In the genomic region with DNA sequence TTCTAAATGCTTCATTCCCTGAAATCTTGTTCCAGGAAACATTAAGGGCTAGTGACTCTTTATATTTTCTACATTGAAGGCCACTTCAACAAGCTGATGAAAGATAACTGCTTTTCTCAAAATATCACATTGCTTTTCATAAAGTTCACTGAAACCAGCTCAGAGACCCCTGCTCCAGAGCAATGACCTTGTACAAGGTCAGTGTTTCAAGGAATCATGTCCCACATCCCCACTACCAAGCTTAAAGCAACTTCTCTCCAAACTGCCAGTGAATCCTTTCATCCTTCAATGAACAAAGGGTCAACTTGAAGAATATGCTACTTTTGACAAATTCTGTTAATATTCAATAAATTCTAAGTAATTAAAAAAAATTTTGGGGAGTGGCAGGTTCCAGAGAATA, we compare ENCODE assay signal across 12 cellular contexts. TPM values are rescaled to one million over a fixed set of nuclear protein-coding genes. Genes with fewer than 3 reads are reported as not detected.
DNase-seq lines count a peak whose midpoint lies in the region; ATAC-seq and TF ChIP-seq lines count a peak whose summit lies in the region.
"Had no signal": no experiment of that assay in that cellular context is flagged by ENCODE, and none has a peak within 500 bp of the region (broad histone marks: within the 10 kb centered on the region; RNA-seq: fewer than 3 reads in every experiment).

No MANE protein-coding gene starts in this region.

- no peaks in the 10 kb centered on the region for H3K9me3 Mint-ChIP-seq in activated CD4-positive, alpha-beta T cell treated with anti-CD3 and anti-CD28 coated beads, Interleukin-2, amount 10 ng/mL, durations not matched to agents 7 days and 5 days
- no peaks in the 10 kb centered on the region for H3K9me3 Mint-ChIP-seq in stimulated activated effector memory CD8-positive, alpha-beta T cell treated with anti-CD3 and anti-CD28 coated beads, Interleukin-12 subunit alpha, Interleukin-12 subunit beta, amount 100 ng/mL, for 72 hours

- peak overlapping the region; percentile 76 for H3K27ac Mint-ChIP-seq in activated CD4-positive, alpha-beta T cell treated with anti-CD3 and anti-CD28 coated beads, Interleukin-2, amount 10 ng/mL, durations not matched to agents 7 days and 5 days
- peak overlapping the region; percentile 90 for H3K27ac Mint-ChIP-seq in stimulated activated effector memory CD8-positive, alpha-beta T cell treated with anti-CD3 and anti-CD28 coated beads, Interleukin-12 subunit alpha, Interleukin-12 subunit beta, amount 100 ng/mL, for 72 hours

- no peaks in the 10 kb centered on the region for H3K27me3 ChIP-seq in dorsolateral prefrontal cortex

- peak overlapping the region; percentile 79 for H3K27ac ChIP-seq in RWPE1
- H3K27ac ChIP-seq in dorsolateral prefrontal cortex: peak overlapping the region; percentile 63 to 96 (median 90)
- H3K27ac ChIP-seq: A549 had no signal

- intact Hi-C loops in dorsolateral prefrontal cortex (cut with DNase I): loop anchor here in 1 of 2 donors (5.0 kb wide), 1 partner anchor 74 kb away; the partner anchor contains the start of gene PAIP2

- TF ChIP-seq CTCF in RWPE1 (conservative IDR thresholded peaks at IDR 0.05; ENCODE audit: low read depth) (no peak), dorsolateral prefrontal cortex (IDR thresholded peaks at IDR 0.05 in 54 of 56, conservative IDR thresholded peaks at IDR 0.05 in 2 of 56; ENCODE audit: low read depth in 1 of 56, partially characterized antibody in 56 of 56) (no peak)

- ATAC-seq in stimulated activated effector memory CD8-positive, alpha-beta T cell treated with anti-CD3 and anti-CD28 coated beads, Interleukin-12 subunit alpha, Interleukin-12 subunit beta, amount 100 ng/mL, for 72 hours: no peak
- ATAC-seq: A549 had no signal

- H3K4me1 Mint-ChIP-seq in activated CD4-positive, alpha-beta T cell treated with anti-CD3 and anti-CD28 coated beads, Interleukin-2, amount 10 ng/mL, durations not matched to agents 7 days and 5 days: peaks cover 58% of the 10 kb centered on the region
- H3K4me1 Mint-ChIP-seq in stimulated activated effector memory CD8-positive, alpha-beta T cell treated with anti-CD3 and anti-CD28 coated beads, Interleukin-12 subunit alpha, Interleukin-12 subunit beta, amount 100 ng/mL, for 72 hours: peaks cover 44% of the 10 kb centered on the region

- DNase-seq in activated CD4-positive, alpha-beta T cell treated with anti-CD3 and anti-CD28 coated beads, Interleukin-2, amount 10 ng/mL, durations not matched to agents 7 days and 5 days: no peak
- DNase-seq in activated CD4-positive, alpha-beta T cell treated with anti-CD3 and anti-CD28 coated beads for 1 hour: no peak
- DNase-seq in RWPE1 (ENCODE audit: low spot score) (no peak), dorsolateral prefrontal cortex (no peak), AML-193 (lab: John Stamatoyannopoulos, UW) (no peak), NCI-H2196 (lab: John Stamatoyannopoulos, UW; ENCODE audit: unreplicated experiment) (no peak)
- DNase-seq in stimulated activated effector memory CD8-positive, alpha-beta T cell treated with anti-CD3 and anti-CD28 coated beads, Interleukin-12 subunit alpha, Interleukin-12 subunit beta, amount 100 ng/mL, for 72 hours (ENCODE audit: low spot score in 2 of 2): no peak
- DNase-seq in stimulated activated CD4-positive, alpha-beta T cell treated with anti-CD3 and anti-CD28 coated beads, Interleukin-15, amount 100 ng/mL, for 24 hours: no peak
- DNase-seq: stimulated activated CD4-positive, alpha-beta T cell treated with anti-CD3 and anti-CD28 coated beads, Interleukin-2, amount 100 ng/mL, for 24 hours had no signal

- peak overlapping the region in 3 of 59 donors; percentile 12 to 33 (median 19) for H3K4me3 ChIP-seq in dorsolateral prefrontal cortex
- H3K4me3 ChIP-seq: A549 had no signal

- peaks cover 5% of the 10 kb centered on the region for H3K36me3 Mint-ChIP-seq in activated CD4-positive, alpha-beta T cell treated with anti-CD3 and anti-CD28 coated beads, Interleukin-2, amount 10 ng/mL, durations not matched to agents 7 days and 5 days (ENCODE audit: low read depth)
- peaks cover 70% of the 10 kb centered on the region for H3K36me3 Mint-ChIP-seq in stimulated activated effector memory CD8-positive, alpha-beta T cell treated with anti-CD3 and anti-CD28 coated beads, Interleukin-12 subunit alpha, Interleukin-12 subunit beta, amount 100 ng/mL, for 72 hours

- H3K4me3 Mint-ChIP-seq in activated CD4-positive, alpha-beta T cell treated with anti-CD3 and anti-CD28 coated beads, Interleukin-2, amount 10 ng/mL, durations not matched to agents 7 days and 5 days: peak overlapping the region; percentile 26
- peak overlapping the region; percentile 54 for H3K4me3 Mint-ChIP-seq in stimulated activated effector memory CD8-positive, alpha-beta T cell treated with anti-CD3 and anti-CD28 coated beads, Interleukin-12 subunit alpha, Interleukin-12 subunit beta, amount 100 ng/mL, for 72 hours

- POLR2A ChIA-PET in activated CD4-positive, alpha-beta T cell treated with anti-CD3 and anti-CD28 coated beads, Interleukin-2, amount 10 ng/mL, durations not matched to agents 7 days and 5 days (lab: Charles Lee): interaction anchor here (1.0 kb wide), 1 partner anchor 67 kb away, joined by 3 read pairs; the partner anchor contains the start of gene STING1
- POLR2A ChIA-PET in RWPE1 (lab: Yijun Ruan, JAX; ENCODE audit: low non-redundant PET): interaction anchor here (1.4 kb wide), 1 partner anchor 12 kb away, joined by 6 read pairs; the partner anchor contains the start of gene SPATA24

- no peaks in the 10 kb centered on the region for H3K27me3 Mint-ChIP-seq in activated CD4-positive, alpha-beta T cell treated with anti-CD3 and anti-CD28 coated beads, Interleukin-2, amount 10 ng/mL, durations not matched to agents 7 days and 5 days

- CTCF ChIA-PET in activated CD4-positive, alpha-beta T cell treated with anti-CD3 and anti-CD28 coated beads, Interleukin-2, amount 10 ng/mL, durations not matched to agents 7 days and 5 days (lab: Charles Lee): interaction anchor here (0.6 to 2.0 kb wide), 11 partner anchors 9 to 97 kb away, joined by 3 to 11 read pairs (median 4); partner anchors contain the start of genes SPATA24 and STING1
- CTCF ChIA-PET in RWPE1 (lab: Yijun Ruan, JAX): interaction anchor here (0.6 to 1.7 kb wide), 4 partner anchors 46 to 349 kb away, joined by 3 to 7 read pairs (median 3); no protein-coding TSS in a partner anchor

RNA-seq across cellular contexts. Expression of gene SPATA24, which starts 12.0 kb away (rescaled TPM):
- 1 to 10 TPM; 5.5 to 7.2 TPM for total RNA-seq in activated CD4-positive, alpha-beta T cell treated with anti-CD3 and anti-CD28 coated beads, Interleukin-2, amount 10 ng/mL, durations not matched to agents 7 days and 5 days
- 10 to 100 TPM in 6 of 120 experiments, 1 to 10 TPM in 114; 2.5 to 12.3 (median 6.3) TPM for total RNA-seq in dorsolateral prefrontal cortex

RNA-seq across cellular contexts. Expression of gene PROB1, which starts 21.0 kb away (rescaled TPM):
- total RNA-seq in activated CD4-positive, alpha-beta T cell treated with anti-CD3 and anti-CD28 coated beads, Interleukin-2, amount 10 ng/mL, durations not matched to agents 7 days and 5 days: 1 to 10 TPM; 3.3 to 3.4 TPM
- total RNA-seq in dorsolateral prefrontal cortex: 10 to 100 TPM in 1 of 120 experiments, 1 to 10 TPM in 119; 2.1 to 10.7 (median 3.4) TPM

RNA-seq across cellular contexts. Expression of gene DNAJC18, which starts 23.5 kb away (rescaled TPM):
- total RNA-seq in activated CD4-positive, alpha-beta T cell treated with anti-CD3 and anti-CD28 coated beads, Interleukin-2, amount 10 ng/mL, durations not matched to agents 7 days and 5 days: 1 to 10 TPM; 4.5 to 6.8 TPM
- total RNA-seq in dorsolateral prefrontal cortex: 10 to 100 TPM; 26.6 to 69.5 (median 49.7) TPM

RNA-seq across cellular contexts. Expression of gene MZB1, which starts 26.2 kb away (rescaled TPM):
- 10 to 100 TPM; 12.7 to 13.4 TPM for total RNA-seq in activated CD4-positive, alpha-beta T cell treated with anti-CD3 and anti-CD28 coated beads, Interleukin-2, amount 10 ng/mL, durations not matched to agents 7 days and 5 days
- 1 to 10 TPM in 8 of 120 experiments, under 1 TPM in 37, not detected in 75; 0.25 to 3.6 (median 0.63) TPM for total RNA-seq in dorsolateral prefrontal cortex
- total RNA-seq: G401, SK-MEL-5 had no signal

RNA-seq across cellular contexts. Expression of gene SLC23A1, which starts 32.8 kb away (rescaled TPM):
- under 1 TPM; 0.75 to 0.77 TPM for total RNA-seq in activated CD4-positive, alpha-beta T cell treated with anti-CD3 and anti-CD28 coated beads, Interleukin-2, amount 10 ng/mL, durations not matched to agents 7 days and 5 days
- total RNA-seq in dorsolateral prefrontal cortex: 1 to 10 TPM in 2 of 120 experiments, under 1 TPM in 1, not detected in 117; 0.19 to 1.4 (median 1.2) TPM
- total RNA-seq: G401, SK-MEL-5 had no signal
